24 cellular contexts compared by ENCODE assay signal in genomic region chr11:27456802-27457329, GRCh38. TPM values are rescaled to one million over a fixed set of nuclear protein-coding genes. Genes with fewer than 3 reads are reported as not detected.
A peak's percentile ranks its signal among the peaks of the same experiment; 100 is the strongest.
DNase-seq lines count a peak whose midpoint lies in the region; ATAC-seq, FAIRE-seq and TF ChIP-seq lines count a peak whose summit lies in the region.
"Had no signal": no experiment of that assay in that cellular context is flagged by ENCODE, and none has a peak within 500 bp of the region (broad histone marks: within the 10 kb centered on the region; RNA-seq: fewer than 3 reads in every experiment).

No MANE protein-coding gene starts in this region.

- H3K9me1 ChIP-seq in endothelial cell of umbilical vein (replicated peaks; ENCODE audit: control insufficient read depth, extremely low read depth, insufficient read depth, low read length): no peaks in the 10 kb centered on the region

- ATAC-seq in GM21529 (IDR thresholded peaks at IDR 0.05; ENCODE audit: unreplicated experiment): no peak
- ATAC-seq: activated T-helper 17 cell treated with anti-CD3 and anti-CD28 coated beads, Interleukin-2, amount 50 U/mL, for 72 hours; GM12878; stimulated activated memory B cell treated with anti-CD40 and anti-IgM and Interleukin-4, amounts not matched to agents 10 μg/mL and 1 μg/mL and 100 μg/mL, for 72 hours had no signal

- H2AFZ ChIP-seq in PC-9 (no peak overlapping the region), endothelial cell of umbilical vein (ENCODE audit: low read depth, low read length) (no peak overlapping the region)
- H2AFZ ChIP-seq: parathyroid adenoma had no signal

- intact Hi-C loops in Calu3 (cut with micrococcal nuclease; ENCODE audit: unreplicated experiment) (loop anchor here (5.0 kb wide), 1 partner anchor 35 kb away; no protein-coding TSS in a partner anchor), PC-9 (cut with micrococcal nuclease; ENCODE audit: unreplicated experiment) (loop anchor here (1.0 kb wide), 2 partner anchors 7 to 10 kb away; no protein-coding TSS in a partner anchor), endothelial cell of umbilical vein (cut with micrococcal nuclease) (loop anchor here (2.0 kb wide), 1 partner anchor 68 kb away; no protein-coding TSS in a partner anchor)

- H3K27ac ChIP-seq in PC-9: peak overlapping the region; percentile 55
- no peak overlapping the region for H3K27ac ChIP-seq in endothelial cell of umbilical vein (ENCODE audit: insufficient read depth, low read depth, low read length)
- H3K27ac ChIP-seq: colonic mucosa, parathyroid adenoma, testis had no signal

- no peak for FAIRE-seq in endothelial cell of umbilical vein (lab: Jason Lieb, UNC)
- FAIRE-seq: endometrium, GM12878, GM19239 had no signal

- H3K9me2 ChIP-seq in PC-9 (ENCODE audit: insufficient read depth): no peaks in the 10 kb centered on the region

- no peaks in the 10 kb centered on the region for H3K36me3 Mint-ChIP-seq in Calu3 (ENCODE audit: insufficient read depth, unreplicated experiment)
- H3K36me3 Mint-ChIP-seq in nephron (ENCODE audit: low read depth): peaks cover 6% of the 10 kb centered on the region
- H3K36me3 Mint-ChIP-seq: CD4-positive, alpha-beta memory T cell had no signal

- H4K20me1 ChIP-seq in PC-9 (ENCODE audit: insufficient read depth) (no peaks in the 10 kb centered on the region), endothelial cell of umbilical vein (replicated peaks; ENCODE audit: control insufficient read depth, extremely low read depth, insufficient read depth, low read length) (no peaks in the 10 kb centered on the region)

- dilution Hi-C loops in endothelial cell of umbilical vein (cut with MboI; ENCODE audit: extremely low pct_ligation_motif_present, low sequenced_read_pairs): no loop called here

- H3K4me3 Mint-ChIP-seq in Calu3 (ENCODE audit: low read depth, unreplicated experiment): peak overlapping the region; percentile 36
- H3K4me3 Mint-ChIP-seq in nephron: no peak overlapping the region
- H3K4me3 Mint-ChIP-seq: activated CD4-positive, alpha-beta T cell treated with anti-CD3 and anti-CD28 coated beads, Interleukin-2, amount 10 ng/mL, durations not matched to agents 7 days and 5 days; activated T-helper 17 cell treated with anti-CD3 and anti-CD28 coated beads, Interleukin-2, amount 50 U/mL, for 72 hours; brain; CD4-positive, alpha-beta memory T cell; naive B cell; stimulated activated memory B cell treated with anti-CD40 and anti-IgM and Interleukin-4, amounts not matched to agents 10 μg/mL and 1 μg/mL and 100 μg/mL, for 72 hours; T-helper 1 cell treated with Interleukin-12 subunit alpha and Interleukin-12 subunit beta and Interleukin-4 antibody, amounts not matched to agents 30 μg/mL and 1 μg/mL, for 36 hours had no signal

- CTCF ChIA-PET in Calu3 (lab: Charles Lee): no interaction called here
- CTCF ChIA-PET in PC-9 (lab: Charles Lee): no interaction called here
- CTCF ChIA-PET in endothelial cell of umbilical vein (lab: Charles Lee): interaction anchor here (0.9 to 2.5 kb wide), 6 partner anchors 8 to 161 kb away, joined by 3 to 17 read pairs (median 4); partner anchors contain the start of gene LGR4

- peak overlapping the region; percentile 59 for H3K4me2 ChIP-seq in PC-9
- H3K4me2 ChIP-seq in endothelial cell of umbilical vein (ENCODE audit: insufficient read depth, low read length): peak overlapping the region; percentile 89

- H3K27ac Mint-ChIP-seq in Calu3 (ENCODE audit: unreplicated experiment) (peak overlapping the region; percentile 84), nephron (peak overlapping the region; percentile 63 to 89 (median 81))
- H3K27ac Mint-ChIP-seq: activated CD4-positive, alpha-beta T cell treated with anti-CD3 and anti-CD28 coated beads, Interleukin-2, amount 10 ng/mL, durations not matched to agents 7 days and 5 days; activated T-helper 17 cell treated with anti-CD3 and anti-CD28 coated beads, Interleukin-2, amount 50 U/mL, for 72 hours; CD4-positive, alpha-beta memory T cell; naive B cell; stimulated activated memory B cell treated with anti-CD40 and anti-IgM and Interleukin-4, amounts not matched to agents 10 μg/mL and 1 μg/mL and 100 μg/mL, for 72 hours; T-helper 1 cell treated with Interleukin-12 subunit alpha and Interleukin-12 subunit beta and Interleukin-4 antibody, amounts not matched to agents 30 μg/mL and 1 μg/mL, for 36 hours had no signal

- H3K4me1 ChIP-seq in PC-9 (replicated peaks; ENCODE audit: insufficient read depth) (peaks cover 49% of the 10 kb centered on the region), endothelial cell of umbilical vein (ENCODE audit: control insufficient read depth, extremely low read depth, insufficient read depth, low read length) (peaks cover 14% of the 10 kb centered on the region)
- H3K4me1 ChIP-seq: parathyroid adenoma, testis had no signal

- H3K27me3 Mint-ChIP-seq in Calu3 (ENCODE audit: unreplicated experiment) (no peaks in the 10 kb centered on the region), nephron (ENCODE audit: low read depth) (no peaks in the 10 kb centered on the region)
- H3K27me3 Mint-ChIP-seq: activated CD4-positive, alpha-beta T cell treated with anti-CD3 and anti-CD28 coated beads, Interleukin-2, amount 10 ng/mL, durations not matched to agents 7 days and 5 days; stimulated activated memory B cell treated with anti-CD40 and anti-IgM and Interleukin-4, amounts not matched to agents 10 μg/mL and 1 μg/mL and 100 μg/mL, for 72 hours had no signal

- TF ChIP-seq POLR2A in endothelial cell of umbilical vein (IDR thresholded peaks at IDR 0.05; ENCODE audit: low read depth, low read length): no peak

- TF ChIP-seq CTCF in Calu3 (IDR thresholded peaks at IDR 0.05; ENCODE audit: unreplicated experiment): no peak
- TF ChIP-seq CTCF in PC-9 (conservative IDR thresholded peaks at IDR 0.05): no peak
- TF ChIP-seq CTCF in endothelial cell of umbilical vein (IDR thresholded peaks at IDR 0.05; ENCODE audit: extremely low read depth in 1 of 2, insufficient read depth in 1 of 2, low read depth in 1 of 2, low read length in 2 of 2): no peak
- no peak for TF ChIP-seq CTCF in nephron (IDR thresholded peaks at IDR 0.05; ENCODE audit: unreplicated experiment in 3 of 3)
- no peak for TF ChIP-seq CTCF in foreskin fibroblast (IDR thresholded peaks at IDR 0.05; ENCODE audit: low read depth, low read length)

- peaks cover 6% of the 10 kb centered on the region; the same call in 1 of the 2 replicates for H3K9me3 ChIP-seq in PC-9 (ENCODE audit: insufficient read depth, low read depth)
- no peaks in the 10 kb centered on the region for H3K9me3 ChIP-seq in endothelial cell of umbilical vein (replicated peaks; ENCODE audit: control insufficient read depth, insufficient read depth, low read length)
- H3K9me3 ChIP-seq: colonic mucosa, testis had no signal

- POLR2A ChIA-PET in PC-9 (lab: Charles Lee; ENCODE audit: unreplicated experiment) (interaction anchor here (0.6 to 0.7 kb wide), 3 partner anchors 9 to 834 kb away, joined by 3 to 11 read pairs (median 3); no protein-coding TSS in a partner anchor), endothelial cell of umbilical vein (lab: Charles Lee) (no interaction called here)

- H3K4me3 ChIP-seq in PC-9 (no peak overlapping the region), endothelial cell of umbilical vein (replicated peaks in 1 of 3; ENCODE audit: insufficient read depth in 1 of 3, low read depth in 1 of 3, low read length in 3 of 3) (no peak overlapping the region), foreskin fibroblast (ENCODE audit: low read depth in 1 of 2, low read length in 2 of 2) (no peak overlapping the region)
- H3K4me3 ChIP-seq: colonic mucosa, GM12878, testis had no signal

- BruUV-seq in Calu3 (replicated peaks; lab: Mats Ljungman, UMichigan) (no TSS peak), PC-9 (replicated peaks; lab: Mats Ljungman, UMichigan) (no TSS peak), endothelial cell of umbilical vein (replicated peaks; lab: Mats Ljungman, UMichigan) (no TSS peak)

- no peak overlapping the region for H3K9ac ChIP-seq in endothelial cell of umbilical vein (replicated peaks; ENCODE audit: extremely low read depth, insufficient read depth, low read length)
- H3K9ac ChIP-seq: parathyroid adenoma had no signal

- H3K27me3 ChIP-seq in PC-9 (ENCODE audit: insufficient read depth, low read depth): no peaks in the 10 kb centered on the region
- no peaks in the 10 kb centered on the region for H3K27me3 ChIP-seq in endothelial cell of umbilical vein (ENCODE audit: control insufficient read depth in 2 of 2, insufficient read depth in 2 of 2, low read length in 2 of 2)
- H3K27me3 ChIP-seq: colonic mucosa, testis had no signal

- peaks cover 23% of the 10 kb centered on the region; the same call in 1 of the 2 replicates for H3F3A ChIP-seq in PC-9 (ENCODE audit: insufficient read depth, low read depth)

- H3K36me3 ChIP-seq in PC-9 (ENCODE audit: low read depth): no peaks in the 10 kb centered on the region
- H3K36me3 ChIP-seq in endothelial cell of umbilical vein (ENCODE audit: control insufficient read depth in 2 of 2, extremely low read depth in 1 of 2, insufficient read depth in 2 of 2, low read length in 2 of 2): no peaks in the 10 kb centered on the region
- H3K36me3 ChIP-seq: colonic mucosa had no signal

- DNase-seq in Calu3 (no peak), PC-9 (no peak), endothelial cell of umbilical vein (ENCODE audit: low read depth, low spot score) (no peak), foreskin fibroblast (no peak), GDM1 (lab: John Stamatoyannopoulos, UW) (no peak), hepatic stellate cell (ENCODE audit: low spot score) (no peak)
- DNase-seq: activated CD4-positive, alpha-beta T cell treated with anti-CD3 and anti-CD28 coated beads, Interleukin-2, amount 10 ng/mL, durations not matched to agents 7 days and 5 days; CD4-positive, alpha-beta memory T cell; colonic mucosa; hippocampal formation; naive B cell; NCI-H524 treated with DMSO at 0.1 percent for 48 hours; SHP77; testis had no signal

- H3K4me1 Mint-ChIP-seq in Calu3 (ENCODE audit: low read depth, unreplicated experiment) (peaks cover 61% of the 10 kb centered on the region), nephron (peaks cover 42% of the 10 kb centered on the region)
- H3K4me1 Mint-ChIP-seq: activated CD4-positive, alpha-beta T cell treated with anti-CD3 and anti-CD28 coated beads, Interleukin-2, amount 10 ng/mL, durations not matched to agents 7 days and 5 days; activated T-helper 17 cell treated with anti-CD3 and anti-CD28 coated beads, Interleukin-2, amount 50 U/mL, for 72 hours; CD4-positive, alpha-beta memory T cell; naive B cell; stimulated activated memory B cell treated with anti-CD40 and anti-IgM and Interleukin-4, amounts not matched to agents 10 μg/mL and 1 μg/mL and 100 μg/mL, for 72 hours had no signal

- H3K79me2 ChIP-seq in PC-9 (ENCODE audit: low read depth) (peaks cover 98% of the 10 kb centered on the region), endothelial cell of umbilical vein (ENCODE audit: control insufficient read depth, insufficient read depth, low read length) (no peaks in the 10 kb centered on the region)

- H3K9me3 Mint-ChIP-seq in Calu3 (ENCODE audit: low read depth, unreplicated experiment) (no peaks in the 10 kb centered on the region), nephron (no peaks in the 10 kb centered on the region)
- H3K9me3 Mint-ChIP-seq: activated CD4-positive, alpha-beta T cell treated with anti-CD3 and anti-CD28 coated beads, Interleukin-2, amount 10 ng/mL, durations not matched to agents 7 days and 5 days; activated T-helper 17 cell treated with anti-CD3 and anti-CD28 coated beads, Interleukin-2, amount 50 U/mL, for 72 hours; T-helper 1 cell treated with Interleukin-12 subunit alpha and Interleukin-12 subunit beta and Interleukin-4 antibody, amounts not matched to agents 30 μg/mL and 1 μg/mL, for 36 hours had no signal

RNA-seq across cellular contexts. Expression of gene LGR4, which starts 15.7 kb away (rescaled TPM):
- total RNA-seq in Calu3 (2022) (50.0 and 51.4 TPM in 2 replicates), PC-9 (2021) (33.4 and 37.4 TPM in 2 replicates), endothelial cell of umbilical vein (2.6 and 3.1 TPM in 2 replicates)
- 0.89 and 1.3 TPM in 2 replicates for polyA plus RNA-seq in endothelial cell of umbilical vein
- polyA plus RNA-seq in endothelial cell of umbilical vein (2011; cell fraction: cytosol; rRNA removed): 0.98 and 1.1 TPM in 2 replicates
- 4.1 and 4.4 TPM in 2 replicates for polyA plus RNA-seq in endothelial cell of umbilical vein (2011; cell fraction: nucleus; rRNA removed)
- polyA plus RNA-seq in endothelial cell of umbilical vein (2012): 7.4 and 7.7 TPM in 2 replicates
- polyA minus RNA-seq in endothelial cell of umbilical vein: 5.9 and 11.8 TPM in 2 replicates
- 70.9 TPM for polyA minus RNA-seq in endothelial cell of umbilical vein (2011; cell fraction: cytosol; rRNA and poly(A)+ RNA removed)
- polyA minus RNA-seq in endothelial cell of umbilical vein (2011; cell fraction: nucleus; rRNA and poly(A)+ RNA removed): 7.3 and 9.6 TPM in 2 replicates

RNA-seq across cellular contexts. Expression of gene LIN7C, which starts 49.7 kb away (rescaled TPM):
- total RNA-seq in Calu3 (2022): 43.7 and 46.4 TPM in 2 replicates
- 21.2 and 30.6 TPM in 2 replicates for total RNA-seq in PC-9 (2021)
- total RNA-seq in endothelial cell of umbilical vein: 23.6 and 24.9 TPM in 2 replicates
- 6.0 and 7.1 TPM in 2 replicates for polyA plus RNA-seq in endothelial cell of umbilical vein
- 6.5 and 7.3 TPM in 2 replicates for polyA plus RNA-seq in endothelial cell of umbilical vein (2011; cell fraction: cytosol; rRNA removed)
- 5.1 and 7.6 TPM in 2 replicates for polyA plus RNA-seq in endothelial cell of umbilical vein (2011; cell fraction: nucleus; rRNA removed)
- polyA plus RNA-seq in endothelial cell of umbilical vein (2012): 5.7 and 8.9 TPM in 2 replicates
- polyA minus RNA-seq in endothelial cell of umbilical vein: 6.1 and 7.5 TPM in 2 replicates
- 29.0 TPM for polyA minus RNA-seq in endothelial cell of umbilical vein (2011; cell fraction: cytosol; rRNA and poly(A)+ RNA removed)
- polyA minus RNA-seq in endothelial cell of umbilical vein (2011; cell fraction: nucleus; rRNA and poly(A)+ RNA removed): 7.5 and 12.4 TPM in 2 replicates
